9 cellular contexts compared by ENCODE assay signal in genomic region chr4:153683763-153684181, GRCh38. TPM values are rescaled to one million over a fixed set of nuclear protein-coding genes. Genes with fewer than 3 reads are reported as not detected.
DNase-seq lines count a peak whose midpoint lies in the region; ATAC-seq, FAIRE-seq and TF ChIP-seq lines count a peak whose summit lies in the region.
"Had no signal": no experiment of that assay in that cellular context is flagged by ENCODE, and none has a peak within 500 bp of the region (broad histone marks: within the 10 kb centered on the region; RNA-seq: fewer than 3 reads in every experiment).

No MANE protein-coding gene starts in this region.

- CTCF ChIA-PET in HepG2 (lab: Yijun Ruan, JAX; ENCODE audit: low intra/inter-chr PET ratio, low total read pairs) = no interaction called here

- ATAC-seq in HepG2 (no peak; the same call in 2 of the 3 replicates), aorta (ENCODE audit: low FRiP score) (no peak)

- DNase-seq in HepG2 (ENCODE audit: low spot score) (no peak), cortex of kidney (lab: John Stamatoyannopoulos, UW) (peak; percentile 5), myocyte (ENCODE audit: low read depth) (peak; percentile 4), aorta (no peak), inferior parietal cortex (ENCODE audit: extremely low spot score) (no peak), NCI-H1092 (lab: John Stamatoyannopoulos, UW) (no peak)
- no peak for DNase-seq in stimulated activated CD4-positive, alpha-beta T cell treated with anti-CD3 and anti-CD28 coated beads, Interleukin-15, amount 100 ng/mL, for 24 hours

- peak overlapping the region in 1 of 2 donors; percentile 55 for H3K27ac ChIP-seq in liver (ENCODE audit: low read depth in 1 of 2, low read length in 2 of 2)
- no peak overlapping the region for H3K27ac ChIP-seq in HepG2 (ENCODE audit: extremely low read length, insufficient read depth, low read length)
- no peak overlapping the region for H3K27ac ChIP-seq in aorta (ENCODE audit: low read depth in 1 of 2, low read length in 2 of 2)

- peaks cover 0 to 3% (median 0%) of the 10 kb centered on the region in 4 donors for H3K36me3 ChIP-seq in liver (ENCODE audit: control insufficient read depth in 4 of 4, insufficient read depth in 3 of 4, low read depth in 1 of 4, low read length in 3 of 4)
- no peaks in the 10 kb centered on the region for H3K36me3 ChIP-seq in HepG2 (replicated peaks in 1 of 2; ENCODE audit: control insufficient read depth in 1 of 2, insufficient read depth in 2 of 2, low read length in 2 of 2)
- H3K36me3 ChIP-seq in aorta (ENCODE audit: control insufficient read depth in 1 of 2, insufficient read depth in 2 of 2, low read length in 1 of 2) = no peaks in the 10 kb centered on the region

- no TSS peak for BruUV-seq in HepG2 (replicated peaks; lab: Mats Ljungman, UMichigan)

- FAIRE-seq in HepG2 (lab: Jason Lieb, UNC) = no peak
- FAIRE-seq: G401.6 had no signal

- TF ChIP-seq CTCF in liver (IDR thresholded peaks at IDR 0.05; ENCODE audit: low read depth, low read length, missing input control) (no peak), HepG2 (CRISPR knock-in tag; IDR thresholded peaks at IDR 0.05) (no peak)

- 10% methylated on average over 27 of the region's 27 CpGs for WGBS in liver
- 86% methylated on average over 16 of the region's 27 CpGs for WGBS in HepG2 (ENCODE audit: low lambda C conversion rate)
- WGBS in aorta, 2 donors = 7 to 8% methylated on average over 25 to 27 of the region's 27 CpGs

- H3K79me2 ChIP-seq in HepG2 (ENCODE audit: insufficient read depth, low read length) = no peaks in the 10 kb centered on the region

- no peaks in the 10 kb centered on the region for H4K20me1 ChIP-seq in HepG2 (ENCODE audit: insufficient read depth, low read length)

- H3K4me2 ChIP-seq in HepG2 (ENCODE audit: low read depth, low read length) = no peak overlapping the region

- POLR2A ChIA-PET in HepG2 (lab: Yijun Ruan, JAX) = no interaction called here

- peak overlapping the region; percentile 25 to 73 (median 65) for H3K4me3 ChIP-seq in liver (ENCODE audit: low read depth in 1 of 3, low read length in 3 of 3)
- H3K4me3 ChIP-seq in HepG2 (replicated peaks in 1 of 3; ENCODE audit: insufficient read depth in 1 of 3, low read depth in 2 of 3, low read length in 3 of 3) = no peak overlapping the region
- H3K4me3 ChIP-seq in aorta (ENCODE audit: low read length in 2 of 2) = peak overlapping the region; percentile 31 to 65

- H2AFZ ChIP-seq in HepG2 (ENCODE audit: low read length) = no peak overlapping the region

- intact Hi-C loops in HepG2 (cut with micrococcal nuclease; ENCODE audit: unreplicated experiment) (no loop called here), aorta (cut with DNase I) (loop anchor here (5.0 kb wide), 1 partner anchor 36 kb away; no protein-coding TSS in a partner anchor)

- H3K27me3 ChIP-seq in liver (ENCODE audit: control insufficient read depth in 4 of 4, insufficient read depth in 4 of 4, low read length in 3 of 4) (no peaks in the 10 kb centered on the region), HepG2 (ENCODE audit: control insufficient read depth in 1 of 2, insufficient read depth in 2 of 2, low read length in 2 of 2) (peaks cover 0 to 2% of the 10 kb centered on the region in 2 experiments; a peak in 1 of 5 replicates), aorta (ENCODE audit: control insufficient read depth in 1 of 2, insufficient read depth in 2 of 2, low read length in 1 of 2) (no peaks in the 10 kb centered on the region)

- in situ Hi-C loops in HepG2 (cut with HindIII; ENCODE audit: extremely low pct_ligation_motif_present, low pct_unique_long_range_greater_than_20kb) = no loop called here

- no peak for TF ChIP-seq EP300 in HepG2 (IDR thresholded peaks at IDR 0.05; ENCODE audit: low read depth in 2 of 2, low read length in 2 of 2)
- no peak for TF ChIP-seq EP300 in HepG2 (CRISPR knock-in tag; IDR thresholded peaks at IDR 0.05; ENCODE audit: borderline replicate concordance)

- no peak for TF ChIP-seq RAD21 in liver (IDR thresholded peaks at IDR 0.05)
- no peak for TF ChIP-seq RAD21 in HepG2 (CRISPR knock-in tag; IDR thresholded peaks at IDR 0.05)

- H3K9ac ChIP-seq in liver (ENCODE audit: low read depth in 1 of 2, low read length in 2 of 2) = no peak overlapping the region
- H3K9ac ChIP-seq in HepG2 (ENCODE audit: insufficient read depth, low read depth, low read length) = no peak overlapping the region

- H3K4me1 ChIP-seq in liver (ENCODE audit: control insufficient read depth in 4 of 4, insufficient read depth in 4 of 4, low read length in 3 of 4) (peaks cover 5 to 16% (median 10%) of the 10 kb centered on the region in 4 donors), HepG2 (ENCODE audit: insufficient read depth, low read length) (no peaks in the 10 kb centered on the region), aorta (ENCODE audit: control insufficient read depth in 1 of 2, insufficient read depth in 2 of 2, low read length in 2 of 2) (no peaks in the 10 kb centered on the region)

- no peaks in the 10 kb centered on the region for H3K9me3 ChIP-seq in liver (ENCODE audit: control insufficient read depth in 4 of 4, low read length in 3 of 4)
- peaks cover 14% of the 10 kb centered on the region for H3K9me3 ChIP-seq in HepG2 (ENCODE audit: low read length)
- H3K9me3 ChIP-seq in aorta (ENCODE audit: control insufficient read depth, low read length) = peaks cover 1% of the 10 kb centered on the region

- no peak for TF ChIP-seq POLR2A in HepG2 (IDR thresholded peaks at IDR 0.05; ENCODE audit: insufficient read depth in 1 of 2, low read depth in 2 of 2, low read length in 2 of 2)

TF ChIP-seq in liver, 16 proteins besides CTCF, POLR2A, EP300 and RAD21:
- TF ChIP-seq MAX (IDR thresholded peaks at IDR 0.05) (peak; percentile 15), SP1 (IDR thresholded peaks at IDR 0.05) (no peak), HNF4A (conservative IDR thresholded peaks at IDR 0.05) (peak in 1 of 2 donors; percentile 70)

TF ChIP-seq in HepG2, 621 proteins besides CTCF, POLR2A, EP300 and RAD21:
- TF ChIP-seq ZNF670 (CRISPR knock-in tag; IDR thresholded peaks at IDR 0.05; ENCODE audit: borderline replicate concordance) = no peak
- TF ChIP-seq MTF2 (CRISPR knock-in tag; IDR thresholded peaks at IDR 0.05; ENCODE audit: borderline replicate concordance) = no peak

RNA-seq across cellular contexts. Expression of gene TLR2, which starts 0.3 kb away (rescaled TPM):
- total RNA-seq in liver (10 to 100 TPM in 1 of 2 donors, 1 to 10 TPM in 1; 6.8 to 15.6 TPM), HepG2 (2016; rRNA removed; fragmentation: Illumina TruSeq; extraction: Trizol) (0.20 and 0.73 TPM in 2 replicates), myocyte (0.47 TPM in 1 of 2 replicates, not detected in the other), aorta (10 to 100 TPM; 49.9 to 55.7 TPM)
- polyA plus RNA-seq in liver (1 to 10 TPM; 2.9 to 5.6 TPM), HepG2 (2011; rRNA removed) (0.48 and 0.63 TPM in 2 replicates), aorta (10 to 100 TPM in 1 of 2 donors, 1 to 10 TPM in 1; 6.1 to 12.8 TPM)
- total RNA-seq in HepG2 (2016; cell fraction: cytosol; rRNA removed; fragmentation: Illumina TruSeq; extraction: Trizol; ENCODE audit: low read depth) = 0.10 TPM in 1 of 2 replicates, not detected in the other
- total RNA-seq in HepG2 (2016; cell fraction: insoluble cytoplasmic fraction; rRNA removed; fragmentation: Illumina TruSeq; extraction: Trizol) = 0.24 and 0.61 TPM in 2 replicates
- total RNA-seq in HepG2 (2016; cell fraction: membrane; rRNA removed; fragmentation: Illumina TruSeq; extraction: Trizol) = 0.12 and 0.17 TPM in 2 replicates
- total RNA-seq in HepG2 (2016; cell fraction: nucleus; rRNA removed; fragmentation: Illumina TruSeq; extraction: Trizol) = 2.1 and 2.2 TPM in 2 replicates
- polyA plus RNA-seq in HepG2 (2011; cell fraction: cytosol; rRNA removed) = 0.09 and 0.12 TPM in 2 replicates
- polyA plus RNA-seq in HepG2 (2011; cell fraction: nucleus; rRNA removed) = 2.3 and 2.4 TPM in 2 replicates
- 0.29 and 0.55 TPM in 2 replicates for polyA plus RNA-seq in HepG2 (2012)
- 0.07 TPM in 1 of 2 replicates, not detected in the other for polyA plus RNA-seq in HepG2 (2016; cell fraction: cytosol; fragmentation: Illumina TruSeq; extraction: Trizol; ENCODE audit: low read depth)
- 0.15 and 0.40 TPM in 2 replicates for polyA plus RNA-seq in HepG2 (2016; cell fraction: insoluble cytoplasmic fraction; fragmentation: Illumina TruSeq; extraction: Trizol; ENCODE audit: low read depth)
- 0.10 TPM in 1 of 2 replicates, not detected in the other for polyA plus RNA-seq in HepG2 (2016; cell fraction: membrane; fragmentation: Illumina TruSeq; extraction: Trizol; ENCODE audit: low read depth)
- polyA plus RNA-seq in HepG2 (2016; cell fraction: nucleus; fragmentation: Illumina TruSeq; extraction: Trizol; ENCODE audit: insufficient read depth, low read depth) = 2.7 and 3.2 TPM in 2 replicates
- polyA minus RNA-seq in HepG2 (2011; rRNA and poly(A)+ RNA removed; ENCODE audit: low replicate concordance) = 0.40 TPM in 1 of 2 replicates, not detected in the other
- not detected in 2 replicates for polyA minus RNA-seq in HepG2 (2011; cell fraction: cytosol; rRNA and poly(A)+ RNA removed)
- 5.7 TPM in 2 replicates for polyA minus RNA-seq in HepG2 (2011; cell fraction: nucleus; rRNA and poly(A)+ RNA removed)
- polyA plus RNA-seq in myocyte (2012) = not detected

Comparison
In these comparisons a context has a peak if more than half of its experiments do, and no peak if none do; other contexts are left out.
1. H3K4me3 ChIP-seq: peak in liver (3 of 3) and aorta (2 of 2); none in HepG2 (0 of 3).
2. DNase-seq: peak in cortex of kidney (single experiment) and myocyte (single experiment); none in HepG2 (single experiment), aorta (0 of 2), inferior parietal cortex (single experiment), stimulated activated CD4-positive, alpha-beta T cell treated with anti-CD3 and anti-CD28 coated beads, Interleukin-15, amount 100 ng/mL, for 24 hours (single experiment) and NCI-H1092 (single experiment).